In genomic region chr6:128492386-128492785, GRCh38 we compare ENCODE assay signal across 10 cellular contexts. TPM values are rescaled to one million over a fixed set of nuclear protein-coding genes. Genes with fewer than 3 reads are reported as not detected.
DNase-seq lines count a peak whose midpoint lies in the region; ATAC-seq and TF ChIP-seq lines count a peak whose summit lies in the region.
"Had no signal": no experiment of that assay in that cellular context is flagged by ENCODE, and none has a peak within 500 bp of the region (broad histone marks: within the 10 kb centered on the region; RNA-seq: fewer than 3 reads in every experiment).

No MANE protein-coding gene starts in this region.

- H3K27me3 Mint-ChIP-seq in chondrocyte (ENCODE audit: low read depth) (no peaks in the 10 kb centered on the region), mesothelial cell of epicardium (ENCODE audit: low read depth) (no peaks in the 10 kb centered on the region)
- peaks cover 8 to 33% of the 10 kb centered on the region in 2 donors for H3K27me3 Mint-ChIP-seq in CD8-positive, alpha-beta memory T cell

- H3K36me3 ChIP-seq in heart left ventricle: no peaks in the 10 kb centered on the region
- H3K36me3 ChIP-seq in uterus: no peaks in the 10 kb centered on the region
- H3K36me3 ChIP-seq in CD8-positive, alpha-beta memory T cell (ENCODE audit: insufficient read depth, low read length): no peaks in the 10 kb centered on the region

- DNase-seq in heart left ventricle: no peak
- no peak for DNase-seq in left ventricle myocardium superior
- DNase-seq in chondrocyte (ENCODE audit: low spot score): no peak
- DNase-seq in mesothelial cell of epicardium (ENCODE audit: low spot score in 2 of 2, unreplicated experiment in 2 of 2): no peak
- DNase-seq in uterus: no peak
- no peak for DNase-seq in CD8-positive, alpha-beta memory T cell
- DNase-seq in GM19238 (ENCODE audit: insufficient read length, low spot score): no peak
- DNase-seq in NCI-H1436 treated with DMSO at 0.1 percent for 48 hours (lab: John Stamatoyannopoulos, UW): no peak
- DNase-seq: cerebellar nuclear complex; stimulated activated CD8-positive, alpha-beta memory T cell treated with anti-CD3 and anti-CD28 coated beads, Interleukin-4, amount 100 ng/mL, for 48 hours had no signal

- peak overlapping the region in 2 of 12 donors; percentile 56 to 60 for H3K4me3 ChIP-seq in heart left ventricle
- H3K4me3 ChIP-seq in uterus: no peak overlapping the region
- H3K4me3 ChIP-seq in CD8-positive, alpha-beta memory T cell (ENCODE audit: low read length): no peak overlapping the region

- H3K9me3 Mint-ChIP-seq in chondrocyte (ENCODE audit: low read depth) (no peaks in the 10 kb centered on the region), mesothelial cell of epicardium (no peaks in the 10 kb centered on the region)
- no peaks in the 10 kb centered on the region for H3K9me3 Mint-ChIP-seq in CD8-positive, alpha-beta memory T cell

- H3K27me3 ChIP-seq in heart left ventricle: no peaks in the 10 kb centered on the region
- no peaks in the 10 kb centered on the region for H3K27me3 ChIP-seq in uterus
- no peaks in the 10 kb centered on the region for H3K27me3 ChIP-seq in CD8-positive, alpha-beta memory T cell (ENCODE audit: insufficient read depth, low read length, poor library complexity, severe bottlenecking)

- H3K27ac ChIP-seq in heart left ventricle: peak overlapping the region in 11 of 12 donors; percentile 59 to 85 (median 70)
- peak overlapping the region; percentile 60 to 76 for H3K27ac ChIP-seq in uterus
- no peak overlapping the region for H3K27ac ChIP-seq in CD8-positive, alpha-beta memory T cell (ENCODE audit: low read depth, low read length)

- POLR2A ChIA-PET in CD8-positive, alpha-beta memory T cell (lab: Charles Lee): no interaction called here

- H3K4me1 Mint-ChIP-seq in chondrocyte (ENCODE audit: low read depth) (peaks cover 49% of the 10 kb centered on the region), mesothelial cell of epicardium (peaks cover 23% of the 10 kb centered on the region)
- no peaks in the 10 kb centered on the region for H3K4me1 Mint-ChIP-seq in CD8-positive, alpha-beta memory T cell

- WGBS in heart left ventricle, 4 donors: 72 to 90% (median 79%) methylated on average over 2 of the region's 2 CpGs

- CTCF ChIA-PET in CD8-positive, alpha-beta memory T cell (lab: Charles Lee): no interaction called here

- no peaks in the 10 kb centered on the region for H3K36me3 Mint-ChIP-seq in chondrocyte (ENCODE audit: low read depth)
- peaks cover 8% of the 10 kb centered on the region for H3K36me3 Mint-ChIP-seq in mesothelial cell of epicardium
- H3K36me3 Mint-ChIP-seq in CD8-positive, alpha-beta memory T cell: peaks cover 0 to 1% (median 0%) of the 10 kb centered on the region in 3 donors

- no peak for ATAC-seq in heart left ventricle
- ATAC-seq in left ventricle myocardium superior: no peak

- H3K9me3 ChIP-seq in heart left ventricle (no peaks in the 10 kb centered on the region), uterus (no peaks in the 10 kb centered on the region)
- no peaks in the 10 kb centered on the region for H3K9me3 ChIP-seq in CD8-positive, alpha-beta memory T cell (ENCODE audit: low read length)

- intact Hi-C loops in heart left ventricle (cut with DNase I) (no loop called here), left ventricle myocardium superior (cut with micrococcal nuclease) (no loop called here), uterus (cut with DNase I; ENCODE audit: low total_unique reads) (no loop called here)

- peaks cover 8 to 48% (median 24%) of the 10 kb centered on the region in 12 donors for H3K4me1 ChIP-seq in heart left ventricle
- H3K4me1 ChIP-seq in uterus: no peaks in the 10 kb centered on the region
- H3K4me1 ChIP-seq in CD8-positive, alpha-beta memory T cell (ENCODE audit: insufficient read depth, low read length): no peaks in the 10 kb centered on the region

- TF ChIP-seq POLR2A in heart left ventricle (IDR thresholded peaks at IDR 0.05): no peak
- no peak for TF ChIP-seq POLR2A in uterus (IDR thresholded peaks at IDR 0.05)

- no peak for TF ChIP-seq CTCF in heart left ventricle (IDR thresholded peaks at IDR 0.05)
- TF ChIP-seq CTCF in chondrocyte (IDR thresholded peaks at IDR 0.05): no peak
- TF ChIP-seq CTCF in mesothelial cell of epicardium (IDR thresholded peaks at IDR 0.05; ENCODE audit: unreplicated experiment): no peak
- no peak for TF ChIP-seq CTCF in uterus (IDR thresholded peaks at IDR 0.05)

- H3K27ac Mint-ChIP-seq in chondrocyte (ENCODE audit: unreplicated experiment): peak overlapping the region; percentile 97
- H3K27ac Mint-ChIP-seq in mesothelial cell of epicardium: peak overlapping the region; percentile 88
- no peak overlapping the region for H3K27ac Mint-ChIP-seq in CD8-positive, alpha-beta memory T cell

- peak overlapping the region; percentile 74 for H3K4me3 Mint-ChIP-seq in chondrocyte (ENCODE audit: unreplicated experiment)
- no peak overlapping the region for H3K4me3 Mint-ChIP-seq in mesothelial cell of epicardium
- H3K4me3 Mint-ChIP-seq in CD8-positive, alpha-beta memory T cell: no peak overlapping the region

RNA-seq across cellular contexts. Expression of gene PTPRK, which starts 28.0 kb away (rescaled TPM):
- 10 to 100 TPM; 27.8 to 50.8 (median 40.0) TPM for total RNA-seq in heart left ventricle
- polyA plus RNA-seq in heart left ventricle: 10 to 100 TPM in 1 of 2 donors, 1 to 10 TPM in 1; 5.4 to 16.4 TPM
- 43.0 TPM for total RNA-seq in left ventricle myocardium superior
- total RNA-seq in chondrocyte: 63.3 to 69.9 TPM (median 67.0 TPM) in 3 replicates
- total RNA-seq in mesothelial cell of epicardium: 87.4 to 93.7 TPM (median 90.0 TPM) in 3 replicates
- 10 to 100 TPM; 20.0 to 64.2 (median 36.6) TPM for total RNA-seq in uterus
- 10 to 100 TPM; 21.3 to 23.0 TPM for total RNA-seq in CD8-positive, alpha-beta memory T cell
- polyA plus RNA-seq in CD8-positive, alpha-beta memory T cell: 0.74 TPM

Comparison
In these comparisons a context has a peak if more than half of its experiments do, and no peak if none do; other contexts are left out.
1. H3K27ac Mint-ChIP-seq: peak in chondrocyte (single experiment) and mesothelial cell of epicardium (single experiment); none in CD8-positive, alpha-beta memory T cell (0 of 8).